ENCODE assay signal across 12 cellular contexts in the genomic region with DNA sequence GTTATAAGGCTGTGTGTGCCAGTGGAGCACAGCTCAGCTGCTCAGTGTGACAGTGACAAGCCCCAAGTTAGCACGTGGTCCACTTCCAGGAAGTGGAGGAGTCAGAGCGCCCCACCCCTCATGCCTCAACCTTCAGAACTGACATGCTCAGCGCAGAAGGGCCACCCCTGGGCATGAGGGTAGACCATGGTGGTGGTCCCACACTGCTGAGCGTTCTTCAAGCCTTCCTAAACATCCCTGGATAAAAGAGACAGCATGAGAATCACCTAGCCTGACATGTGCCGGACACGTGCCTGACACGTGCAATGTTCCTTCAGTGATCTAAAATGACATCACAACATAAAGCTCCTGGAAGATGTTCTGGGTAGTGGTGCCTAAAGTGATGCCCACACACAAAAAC. TPM values are rescaled to one million over a fixed set of nuclear protein-coding genes. Genes with fewer than 3 reads are reported as not detected.
DNase-seq lines count a peak whose midpoint lies in the region; ATAC-seq and TF ChIP-seq lines count a peak whose summit lies in the region.
"Had no signal": no experiment of that assay in that cellular context is flagged by ENCODE, and none has a peak within 500 bp of the region (broad histone marks: within the 10 kb centered on the region; RNA-seq: fewer than 3 reads in every experiment).

No MANE protein-coding gene starts in this region.

- H2BK15ac ChIP-seq in neuronal stem cell (ENCODE audit: low read length): peak overlapping the region; percentile 95

- TF ChIP-seq CTCF in smooth muscle cell (IDR thresholded peaks at IDR 0.05; ENCODE audit: borderline replicate concordance, insufficient read depth, poor library complexity, severe bottlenecking) (no peak), neural progenitor cell (IDR thresholded peaks at IDR 0.05) (no peak)

- H3K9ac ChIP-seq in BLaER1: no peak overlapping the region
- H3K9ac ChIP-seq in neuronal stem cell (ENCODE audit: low read depth, low read length, poor library complexity): no peak overlapping the region
- H3K9ac ChIP-seq in smooth muscle cell (ENCODE audit: low read depth): no peak overlapping the region
- H3K9ac ChIP-seq in neural progenitor cell: no peak overlapping the region

- peak overlapping the region; percentile 30 for H2AK5ac ChIP-seq in neuronal stem cell (ENCODE audit: low read depth, low read length)

- no peak overlapping the region for H4K91ac ChIP-seq in neuronal stem cell (ENCODE audit: low read depth, low read length, poor library complexity)

- no peaks in the 10 kb centered on the region for H3K9me3 ChIP-seq in BLaER1
- no peaks in the 10 kb centered on the region for H3K9me3 ChIP-seq in neuronal stem cell (replicated peaks in 1 of 2; ENCODE audit: control insufficient read depth in 2 of 2, insufficient read depth in 1 of 2, low read depth in 1 of 2, low read length in 2 of 2)
- H3K9me3 ChIP-seq in smooth muscle cell (replicated peaks; ENCODE audit: low read depth): no peaks in the 10 kb centered on the region
- H3K9me3 ChIP-seq in neural progenitor cell (ENCODE audit: low read depth): no peaks in the 10 kb centered on the region
- H3K9me3 ChIP-seq: sigmoid colon, SJSA1 had no signal

- H3K4me3 Mint-ChIP-seq in neural progenitor cell: no peak overlapping the region
- H3K4me3 Mint-ChIP-seq: mesothelial cell of epicardium had no signal

- peaks cover 81% of the 10 kb centered on the region for H3K4me1 ChIP-seq in BLaER1
- peaks cover 9 to 18% of the 10 kb centered on the region in 2 donors for H3K4me1 ChIP-seq in neuronal stem cell (ENCODE audit: control insufficient read depth in 2 of 2, insufficient read depth in 1 of 2, low read depth in 1 of 2, low read length in 2 of 2)
- peaks cover 8% of the 10 kb centered on the region for H3K4me1 ChIP-seq in smooth muscle cell (ENCODE audit: low read depth)
- H3K4me1 ChIP-seq in neural progenitor cell: peaks cover 19% of the 10 kb centered on the region

- H4K20me1 ChIP-seq in BLaER1 (peaks cover 89% of the 10 kb centered on the region), smooth muscle cell (ENCODE audit: low read depth) (no peaks in the 10 kb centered on the region), neural progenitor cell (ENCODE audit: low read depth) (no peaks in the 10 kb centered on the region)

- H3K9me3 Mint-ChIP-seq in neural progenitor cell: no peaks in the 10 kb centered on the region
- H3K9me3 Mint-ChIP-seq: mesothelial cell of epicardium had no signal

- peak overlapping the region; percentile 35 for H3K18ac ChIP-seq in neuronal stem cell (ENCODE audit: low read length)

- H2AFZ ChIP-seq in neuronal stem cell (ENCODE audit: low read length) (no peak overlapping the region), smooth muscle cell (ENCODE audit: low read depth) (no peak overlapping the region), neural progenitor cell (replicated peaks) (no peak overlapping the region)

- no peak overlapping the region for H4K8ac ChIP-seq in neuronal stem cell (ENCODE audit: low read depth, low read length)

- H3K27ac ChIP-seq in BLaER1 (no peak overlapping the region), neuronal stem cell (replicated peaks; ENCODE audit: low read length) (no peak overlapping the region), smooth muscle cell (ENCODE audit: low read depth) (no peak overlapping the region), neural progenitor cell (no peak overlapping the region)
- H3K27ac ChIP-seq: SJSA1 had no signal

- no peak overlapping the region for H3K4me3 ChIP-seq in BLaER1
- H3K4me3 ChIP-seq in neuronal stem cell (ENCODE audit: low read length in 2 of 2): no peak overlapping the region
- H3K4me3 ChIP-seq in smooth muscle cell: no peak overlapping the region
- no peak overlapping the region for H3K4me3 ChIP-seq in neural progenitor cell
- H3K4me3 ChIP-seq: sigmoid colon, SJSA1 had no signal

- peaks cover 37% of the 10 kb centered on the region for H3K79me2 ChIP-seq in smooth muscle cell (ENCODE audit: low read depth)
- no peaks in the 10 kb centered on the region for H3K79me2 ChIP-seq in neural progenitor cell (ENCODE audit: low read depth)

- H2BK5ac ChIP-seq in neuronal stem cell (ENCODE audit: low read length): no peak overlapping the region

- H3K4ac ChIP-seq in neuronal stem cell (ENCODE audit: low read length): no peak overlapping the region

- no peak overlapping the region for H3K27ac Mint-ChIP-seq in neural progenitor cell
- H3K27ac Mint-ChIP-seq: mesothelial cell of epicardium had no signal

- WGBS in neuronal stem cell (ENCODE audit: extremely low coverage in 2 of 2, insufficient read length in 2 of 2, insufficient replicate concordance in 1 of 2), 2 donors: no CpG with 5 or more reads among the region's 7 CpGs
- WGBS in smooth muscle cell (ENCODE audit: low lambda C conversion rate): 80% methylated on average over 7 of the region's 7 CpGs

- H3K27me3 Mint-ChIP-seq in neural progenitor cell (ENCODE audit: insufficient read depth, low read depth): no peaks in the 10 kb centered on the region

- H3K27me3 ChIP-seq in BLaER1 (no peaks in the 10 kb centered on the region), neuronal stem cell (ENCODE audit: control insufficient read depth in 3 of 3, insufficient read depth in 3 of 3, low read depth in 1 of 3, low read length in 3 of 3) (no peaks in the 10 kb centered on the region), smooth muscle cell (ENCODE audit: low read depth) (no peaks in the 10 kb centered on the region), neural progenitor cell (no peaks in the 10 kb centered on the region)
- H3K27me3 ChIP-seq: sigmoid colon, SJSA1 had no signal

- peak overlapping the region; percentile 78 for H3K23ac ChIP-seq in neuronal stem cell (ENCODE audit: low read depth, low read length, poor library complexity)

- H3K36me3 ChIP-seq in BLaER1: 0 out of 2 replicates have a peak, but pooled peaks cover 18% of the 10 kb centered on the region
- H3K36me3 ChIP-seq in neuronal stem cell (replicated peaks in 1 of 2; ENCODE audit: control insufficient read depth in 2 of 2, insufficient read depth in 2 of 2, low read length in 2 of 2): no peaks in the 10 kb centered on the region
- H3K36me3 ChIP-seq in smooth muscle cell (ENCODE audit: low read depth): no peaks in the 10 kb centered on the region
- H3K36me3 ChIP-seq in neural progenitor cell: no peaks in the 10 kb centered on the region
- H3K36me3 ChIP-seq: sigmoid colon had no signal

- no peak overlapping the region for H3K14ac ChIP-seq in neuronal stem cell (ENCODE audit: low read length)

- H3K4me2 ChIP-seq in BLaER1 (peak overlapping the region; percentile 88), neuronal stem cell (ENCODE audit: insufficient read depth, low read length, poor library complexity, severe bottlenecking) (no peak overlapping the region), smooth muscle cell (no peak overlapping the region), neural progenitor cell (no peak overlapping the region)

- peak; percentile 52 for DNase-seq in activated T-helper 9 cell treated with anti-CD3 and anti-CD28 coated beads, Interleukin-2, amount 50 U/mL, for 16 hours (ENCODE audit: low read depth)
- DNase-seq in neuronal stem cell (ENCODE audit: low spot score): no peak
- DNase-seq in smooth muscle cell (lab: John Stamatoyannopoulos, UW; ENCODE audit: unreplicated experiment): no peak
- DNase-seq in neural progenitor cell (ENCODE audit: low spot score): no peak
- no peak for DNase-seq in foreskin melanocyte
- DNase-seq: ACHN, sigmoid colon had no signal

- no peak overlapping the region for H2BK12ac ChIP-seq in neuronal stem cell (ENCODE audit: low read length)

- no peaks in the 10 kb centered on the region for H3K36me3 Mint-ChIP-seq in neural progenitor cell
- H3K36me3 Mint-ChIP-seq: mesothelial cell of epicardium had no signal

- H2BK120ac ChIP-seq in neuronal stem cell (ENCODE audit: low read depth, low read length): no peak overlapping the region

- H3F3A ChIP-seq in smooth muscle cell (ENCODE audit: low read depth): no peaks in the 10 kb centered on the region
- H3F3A ChIP-seq in neural progenitor cell (ENCODE audit: low read depth): peaks cover 16% of the 10 kb centered on the region

- peak; percentile 62 for ATAC-seq in activated CD4-positive, CD25-positive, alpha-beta regulatory T cell treated with anti-CD3 and anti-CD28 coated beads, Interleukin-2, amount 50 U/mL, for 24 hours
- no peak for ATAC-seq in GM21786 (IDR thresholded peaks at IDR 0.05; ENCODE audit: unreplicated experiment)

- peaks cover 38% of the 10 kb centered on the region for H3K4me1 Mint-ChIP-seq in neural progenitor cell

- no peaks in the 10 kb centered on the region for H3K79me1 ChIP-seq in neuronal stem cell (ENCODE audit: low read depth, low read length)

RNA-seq across cellular contexts. Expression of a gene that starts 16.8 kb away (rescaled TPM):
- 0.68 TPM for polyA plus RNA-seq in neuronal stem cell (2013, experiment 1 of 2)
- polyA plus RNA-seq in neuronal stem cell (2013, experiment 2 of 2): 0.68 TPM
- total RNA-seq in smooth muscle cell (10.6 and 25.7 TPM in 2 replicates), neural progenitor cell (ENCODE audit: low replicate concordance) (0.32 and 0.59 TPM in 2 replicates)
- 6.6 and 12.3 TPM in 2 replicates for polyA plus RNA-seq in smooth muscle cell
